In the genomic region with DNA sequence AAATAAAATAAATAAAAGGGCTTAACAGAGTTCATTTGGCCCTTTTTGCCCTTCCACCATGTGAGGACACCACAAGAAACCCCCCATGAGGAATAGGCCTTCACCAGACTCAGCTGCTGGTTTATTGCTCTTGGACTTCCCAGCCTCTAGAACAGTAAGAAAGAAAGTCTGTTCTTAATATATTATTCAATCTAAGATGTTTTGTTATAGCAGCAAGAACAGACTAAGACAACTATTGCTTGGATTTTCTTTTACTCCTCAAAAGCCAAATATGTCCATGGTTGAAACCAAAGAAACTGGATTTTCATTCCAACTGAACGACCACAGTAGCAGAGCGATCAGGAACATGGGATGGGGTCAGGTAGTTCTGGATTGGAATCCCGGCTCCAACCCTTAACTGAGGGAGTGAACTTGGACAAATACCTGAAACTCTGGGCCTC, we compare ENCODE assay signal across 27 cellular contexts.
"Had no signal": no experiment of that assay in that cellular context is flagged by ENCODE, and none has a peak within 500 bp of the region (broad histone marks: within the 10 kb centered on the region; RNA-seq: fewer than 3 reads in every experiment).

No MANE protein-coding gene starts in this region.

- H3K27me3 Mint-ChIP-seq: activated CD4-positive, alpha-beta memory T cell treated with anti-CD3 and anti-CD28 coated beads for 36 hours; activated CD4-positive, alpha-beta T cell treated with anti-CD3 and anti-CD28 coated beads, Interleukin-2, amount 10 ng/mL, durations not matched to agents 7 days and 5 days; activated naive CD4-positive, alpha-beta T cell treated with anti-CD3 and anti-CD28 coated beads, Interleukin-2, amount 10 ng/mL, durations not matched to agents 7 days and 5 days; activated naive CD8-positive, alpha-beta T cell; brain; central memory CD8-positive, alpha-beta T cell had no signal

- H3K36me3 ChIP-seq: MG63, SJCRH30 had no signal

- H3K27ac ChIP-seq: SJCRH30, SK-N-MC had no signal

- DNase-seq: activated CD4-positive, alpha-beta memory T cell treated with anti-CD3 and anti-CD28 coated beads for 36 hours; activated CD4-positive, alpha-beta T cell treated with anti-CD3 and anti-CD28 coated beads, Interleukin-2, amount 10 ng/mL, durations not matched to agents 7 days and 5 days; activated CD8-positive, alpha-beta memory T cell treated with anti-CD3 and anti-CD28 coated beads, Interleukin-2, amount 50 U/mL, for 4 hours; activated effector memory CD4-positive, alpha-beta T cell treated with Interleukin-2 at 50 U/mL for 16 hours; activated naive CD4-positive, alpha-beta T cell treated with anti-CD3 and anti-CD28 coated beads, Interleukin-2, amount 10 ng/mL, durations not matched to agents 7 days and 5 days; activated naive CD8-positive, alpha-beta T cell treated with anti-CD3 and anti-CD28 coated beads, Interleukin-2, amount 50 U/mL, for 24 hours; activated T-cell treated with anti-CD3 and anti-CD28 coated beads for 4 hours; activated T-cell treated with anti-CD3 and anti-CD28 coated beads, Interleukin-2, amount 50 U/mL, for 48 hours; anterior cingulate cortex; Karpas-422; KBM-7; MG63; MV-4-11; NCI-H1092; NCI-H1436 treated with DMSO at 0.1 percent for 48 hours; NCI-H1694 treated with DMSO at 0.1 percent for 48 hours; NCI-H2029; NCI-H510A; NCI-H526; NCI-H748 treated with DMSO at 0.1 percent for 48 hours; SHP77; SJCRH30; T1000 had no signal

- ATAC-seq: activated naive CD8-positive, alpha-beta T cell treated with anti-CD3 and anti-CD28 coated beads, Interleukin-2, amount 50 U/mL, for 24 hours had no signal

- H3K36me3 Mint-ChIP-seq: activated CD4-positive, alpha-beta memory T cell treated with anti-CD3 and anti-CD28 coated beads for 36 hours; activated naive CD4-positive, alpha-beta T cell treated with anti-CD3 and anti-CD28 coated beads, Interleukin-2, amount 10 ng/mL, durations not matched to agents 7 days and 5 days; brain had no signal

- H3K4me3 ChIP-seq: MG63, SJCRH30, SK-N-MC had no signal

- H3K4me1 ChIP-seq: SJCRH30 had no signal

- H3K9me3 ChIP-seq: SJCRH30 had no signal

- H3K4me1 Mint-ChIP-seq: central memory CD8-positive, alpha-beta T cell had no signal

- H3K4me3 Mint-ChIP-seq: activated CD4-positive, alpha-beta memory T cell treated with anti-CD3 and anti-CD28 coated beads for 36 hours; activated CD4-positive, alpha-beta T cell treated with anti-CD3 and anti-CD28 coated beads, Interleukin-2, amount 10 ng/mL, durations not matched to agents 7 days and 5 days; activated naive CD4-positive, alpha-beta T cell treated with anti-CD3 and anti-CD28 coated beads, Interleukin-2, amount 10 ng/mL, durations not matched to agents 7 days and 5 days; activated naive CD8-positive, alpha-beta T cell; activated naive CD8-positive, alpha-beta T cell treated with anti-CD3 and anti-CD28 coated beads, Interleukin-2, amount 50 U/mL, for 24 hours; brain; central memory CD8-positive, alpha-beta T cell had no signal

- H3K9me3 Mint-ChIP-seq: central memory CD8-positive, alpha-beta T cell had no signal

- H3K27ac Mint-ChIP-seq: activated CD4-positive, alpha-beta memory T cell treated with anti-CD3 and anti-CD28 coated beads for 36 hours; activated CD4-positive, alpha-beta T cell treated with anti-CD3 and anti-CD28 coated beads, Interleukin-2, amount 10 ng/mL, durations not matched to agents 7 days and 5 days; activated naive CD4-positive, alpha-beta T cell treated with anti-CD3 and anti-CD28 coated beads, Interleukin-2, amount 10 ng/mL, durations not matched to agents 7 days and 5 days; activated naive CD8-positive, alpha-beta T cell; activated naive CD8-positive, alpha-beta T cell treated with anti-CD3 and anti-CD28 coated beads, Interleukin-2, amount 50 U/mL, for 24 hours; brain had no signal

- H3K27me3 ChIP-seq: MG63, SJCRH30 had no signal
